1 cellular context compared by ENCODE assay signal in the genomic region with DNA sequence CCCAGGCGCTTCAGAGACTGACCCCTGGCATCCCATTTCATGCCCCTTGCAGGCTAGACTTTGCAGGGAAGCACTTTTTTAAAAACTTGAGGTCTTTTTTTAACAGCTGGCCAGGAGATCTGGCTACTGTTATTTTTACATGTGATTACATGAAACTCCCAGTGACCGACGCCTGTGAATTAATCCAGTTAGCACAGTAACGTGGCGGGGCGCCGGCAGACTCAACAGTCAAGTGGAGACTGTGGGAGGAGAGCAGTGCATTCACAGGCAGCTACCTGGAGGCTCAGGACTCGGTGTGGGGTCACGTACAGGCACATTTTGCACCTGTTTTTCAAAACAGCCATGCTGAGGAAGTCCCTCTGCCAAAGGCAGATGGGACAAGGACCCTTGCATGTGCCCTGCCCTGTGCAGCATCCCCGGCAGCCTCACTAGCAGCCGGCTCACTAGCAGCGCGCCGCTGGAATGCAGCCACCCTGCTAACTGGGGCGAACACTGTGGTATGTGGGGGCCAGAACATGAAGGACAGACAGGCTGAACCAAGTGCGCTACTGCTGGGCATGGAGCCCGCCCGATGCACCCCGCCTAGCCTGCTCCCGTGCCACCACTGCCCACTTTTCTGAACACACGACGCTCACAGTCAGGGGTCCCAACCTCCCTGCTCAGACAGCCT.
TF ChIP-seq lines count a peak whose summit lies in the region.

No MANE protein-coding gene starts in this region.

TF ChIP-seq in IMR-90, 13 proteins besides CTCF, POLR2A, EP300 and RAD21:
- TF ChIP-seq MAFK (IDR thresholded peaks at IDR 0.05; ENCODE audit: low read depth, low read length) (no peak), MAZ (IDR thresholded peaks at IDR 0.05; ENCODE audit: borderline replicate concordance, low read depth, low read length) (no peak), RFX5 (IDR thresholded peaks at IDR 0.05; ENCODE audit: low read depth, low read length) (no peak), CHD1 (IDR thresholded peaks at IDR 0.05; ENCODE audit: low read depth, low read length) (no peak), NFE2L2 (IDR thresholded peaks at IDR 0.05; ENCODE audit: low read depth, low read length) (no peak), CEBPB (IDR thresholded peaks at IDR 0.05; ENCODE audit: low read depth, low read length) (no peak), SMC3 (IDR thresholded peaks at IDR 0.05; ENCODE audit: low read depth, low read length) (no peak), MXI1 (IDR thresholded peaks at IDR 0.05; ENCODE audit: borderline replicate concordance, low read depth, low read length) (no peak), FOS (IDR thresholded peaks at IDR 0.05; ENCODE audit: low read depth, low read length) (no peak), BHLHE40 (IDR thresholded peaks at IDR 0.05; ENCODE audit: low read depth, low read length) (no peak), RCOR1 (IDR thresholded peaks at IDR 0.05; ENCODE audit: insufficient replicate concordance, low read length) (no peak)
- TF ChIP-seq, protein P1, sequence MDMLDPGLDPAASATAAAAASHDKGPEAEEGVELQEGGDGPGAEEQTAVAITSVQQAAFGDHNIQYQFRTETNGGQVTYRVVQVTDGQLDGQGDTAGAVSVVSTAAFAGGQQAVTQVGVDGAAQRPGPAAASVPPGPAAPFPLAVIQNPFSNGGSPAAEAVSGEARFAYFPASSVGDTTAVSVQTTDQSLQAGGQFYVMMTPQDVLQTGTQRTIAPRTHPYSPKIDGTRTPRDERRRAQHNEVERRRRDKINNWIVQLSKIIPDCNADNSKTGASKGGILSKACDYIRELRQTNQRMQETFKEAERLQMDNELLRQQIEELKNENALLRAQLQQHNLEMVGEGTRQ (IDR thresholded peaks at IDR 0.05; ENCODE audit: low read depth, low read length) = no peak
- TF ChIP-seq, protein P2, sequence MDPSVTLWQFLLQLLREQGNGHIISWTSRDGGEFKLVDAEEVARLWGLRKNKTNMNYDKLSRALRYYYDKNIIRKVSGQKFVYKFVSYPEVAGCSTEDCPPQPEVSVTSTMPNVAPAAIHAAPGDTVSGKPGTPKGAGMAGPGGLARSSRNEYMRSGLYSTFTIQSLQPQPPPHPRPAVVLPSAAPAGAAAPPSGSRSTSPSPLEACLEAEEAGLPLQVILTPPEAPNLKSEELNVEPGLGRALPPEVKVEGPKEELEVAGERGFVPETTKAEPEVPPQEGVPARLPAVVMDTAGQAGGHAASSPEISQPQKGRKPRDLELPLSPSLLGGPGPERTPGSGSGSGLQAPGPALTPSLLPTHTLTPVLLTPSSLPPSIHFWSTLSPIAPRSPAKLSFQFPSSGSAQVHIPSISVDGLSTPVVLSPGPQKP (IDR thresholded peaks at IDR 0.05; ENCODE audit: borderline replicate concordance, low read depth, low read length) = no peak
TF ChIP-seq in IMR-90: peak in this region for 0.
